ENCODE assay signal across 18 cellular contexts in the genomic region with DNA sequence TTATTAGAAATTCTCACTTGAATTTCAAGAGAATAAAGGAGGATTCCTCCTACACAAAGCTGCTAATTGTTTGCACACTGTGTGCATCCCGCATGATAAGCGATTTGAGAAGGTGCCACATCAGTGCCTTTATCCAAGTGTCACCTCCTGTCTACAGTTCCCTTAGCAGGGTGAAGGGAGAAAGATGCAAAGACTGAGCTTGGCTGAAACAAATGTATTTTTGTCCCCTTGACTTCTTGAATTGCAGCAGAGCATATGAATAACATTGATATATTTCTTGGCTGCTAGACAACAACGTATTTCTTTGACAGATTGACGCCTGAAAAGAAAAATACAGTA.
"Had no signal": no experiment of that assay in that cellular context is flagged by ENCODE, and none has a peak within 500 bp of the region (broad histone marks: within the 10 kb centered on the region; RNA-seq: fewer than 3 reads in every experiment).

No MANE protein-coding gene starts in this region.

- H3K4me3 ChIP-seq: esophagus muscularis mucosa had no signal

- H3K27me3 Mint-ChIP-seq: dendritic cell treated with granulocyte-macrophage colony-stimulating factor and Interleukin-4, amounts not matched to agents 40 ng/mL and 50 ng/mL, for 4 days; type B pancreatic cell had no signal

- H3K27ac Mint-ChIP-seq: dendritic cell treated with granulocyte-macrophage colony-stimulating factor and Interleukin-4, amounts not matched to agents 40 ng/mL and 50 ng/mL, for 4 days; effector memory CD8-positive, alpha-beta T cell; naive B cell; type B pancreatic cell had no signal

- H3K9me3 ChIP-seq: esophagus muscularis mucosa had no signal

- H3K9me3 Mint-ChIP-seq: dendritic cell treated with granulocyte-macrophage colony-stimulating factor and Interleukin-4, amounts not matched to agents 40 ng/mL and 50 ng/mL, for 4 days; naive B cell; type B pancreatic cell had no signal

- H3K79me2 ChIP-seq: parathyroid adenoma had no signal

- H3K4me3 Mint-ChIP-seq: dendritic cell treated with granulocyte-macrophage colony-stimulating factor and Interleukin-4, amounts not matched to agents 40 ng/mL and 50 ng/mL, for 4 days; effector memory CD8-positive, alpha-beta T cell; naive B cell; nephron; type B pancreatic cell had no signal

- H2AFZ ChIP-seq: parathyroid adenoma had no signal

- H3K36me3 ChIP-seq: esophagus muscularis mucosa had no signal

- H3K27me3 ChIP-seq: esophagus muscularis mucosa had no signal

- H3K4me1 ChIP-seq: parathyroid adenoma had no signal

- FAIRE-seq: colon, keratinocyte, small intestine, urothelium cell line had no signal

- ATAC-seq: effector memory CD8-positive, alpha-beta T cell had no signal

- DNase-seq: cerebellar nuclear complex; effector memory CD8-positive, alpha-beta T cell; foreskin fibroblast; head of caudate nucleus; mesendoderm; naive B cell; small intestine; stimulated activated CD4-positive, alpha-beta T cell treated with anti-CD3 and anti-CD28 coated beads, Interleukin-2, amount 100 ng/mL, for 48 hours; stimulated activated naive CD4-positive, alpha-beta T cell treated with Interleukin-2 at 50 U/mL for 16 hours had no signal

- H3K9ac ChIP-seq: parathyroid adenoma had no signal

- H3K27ac ChIP-seq: epithelial cell of prostate, esophagus muscularis mucosa, parathyroid adenoma had no signal
